1 cellular context compared by ENCODE assay signal in genomic region chr3:192897005-192897404, GRCh38.
TF ChIP-seq lines count a peak whose summit lies in the region.

No MANE protein-coding gene starts in this region.

TF ChIP-seq in HepG2, 621 proteins besides CTCF, POLR2A, EP300 and RAD21 (continues in another document):
- peak; percentile 37; the same call in 1 of the 2 replicates for TF ChIP-seq SALL1 (CRISPR knock-in tag; IDR thresholded peaks at IDR 0.05)
- no peak for TF ChIP-seq JUND (CRISPR knock-in tag; IDR thresholded peaks at IDR 0.05)
- peak; percentile 77; the same call in 1 of the 2 replicates for TF ChIP-seq SOX5 (CRISPR knock-in tag; IDR thresholded peaks at IDR 0.05; ENCODE audit: borderline replicate concordance)
- TF ChIP-seq ZNF331 (CRISPR knock-in tag; IDR thresholded peaks at IDR 0.05), result 0 out of 2 replicates have a peak, but pooled peaks have one; percentile 30
- peak; percentile 48 for TF ChIP-seq THAP11 (CRISPR knock-in tag; IDR thresholded peaks at IDR 0.05)
- no peak; the same call in 1 of the 2 replicates for TF ChIP-seq CREM (IDR thresholded peaks at IDR 0.05)
- TF ChIP-seq CREM (CRISPR knock-in tag; IDR thresholded peaks at IDR 0.05), result no peak
- no peak for TF ChIP-seq ATAD3A (CRISPR knock-in tag; IDR thresholded peaks at IDR 0.05)
- 0 out of 2 replicates have a peak, but pooled peaks have one; percentile 22 for TF ChIP-seq SOX13 (IDR thresholded peaks at IDR 0.05)
- peak in 1 of 2 experiments; percentile 91; a peak in 2 of 4 replicates for TF ChIP-seq SOX13 (CRISPR knock-in tag; conservative IDR thresholded peaks at IDR 0.05 in 1 of 2, IDR thresholded peaks at IDR 0.05 in 1 of 2)
- TF ChIP-seq FOXJ3 (CRISPR knock-in tag; IDR thresholded peaks at IDR 0.05; ENCODE audit: borderline replicate concordance), result peak; percentile 45; the same call in 1 of the 2 replicates
- no peak for TF ChIP-seq ZBTB7B (CRISPR knock-in tag; IDR thresholded peaks at IDR 0.05)
- TF ChIP-seq EHMT2 (IDR thresholded peaks at IDR 0.05; ENCODE audit: borderline replicate concordance, low read depth, low read length), result peak; percentile 69; the same call in 1 of the 2 replicates
- TF ChIP-seq, protein P1, sequence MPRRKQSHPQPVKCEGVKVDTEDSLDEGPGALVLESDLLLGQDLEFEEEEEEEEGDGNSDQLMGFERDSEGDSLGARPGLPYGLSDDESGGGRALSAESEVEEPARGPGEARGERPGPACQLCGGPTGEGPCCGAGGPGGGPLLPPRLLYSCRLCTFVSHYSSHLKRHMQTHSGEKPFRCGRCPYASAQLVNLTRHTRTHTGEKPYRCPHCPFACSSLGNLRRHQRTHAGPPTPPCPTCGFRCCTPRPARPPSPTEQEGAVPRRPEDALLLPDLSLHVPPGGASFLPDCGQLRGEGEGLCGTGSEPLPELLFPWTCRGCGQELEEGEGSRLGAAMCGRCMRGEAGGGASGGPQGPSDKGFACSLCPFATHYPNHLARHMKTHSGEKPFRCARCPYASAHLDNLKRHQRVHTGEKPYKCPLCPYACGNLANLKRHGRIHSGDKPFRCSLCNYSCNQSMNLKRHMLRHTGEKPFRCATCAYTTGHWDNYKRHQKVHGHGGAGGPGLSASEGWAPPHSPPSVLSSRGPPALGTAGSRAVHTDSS (CRISPR knock-in tag; conservative IDR thresholded peaks at IDR 0.05), result no peak
- no peak for TF ChIP-seq ZXDC (CRISPR knock-in tag; IDR thresholded peaks at IDR 0.05)
- TF ChIP-seq TFDP1 (CRISPR knock-in tag; IDR thresholded peaks at IDR 0.05; ENCODE audit: borderline replicate concordance), result no peak
- TF ChIP-seq RARG (CRISPR knock-in tag; IDR thresholded peaks at IDR 0.05; ENCODE audit: low read depth), result no peak
- TF ChIP-seq, protein P2, sequence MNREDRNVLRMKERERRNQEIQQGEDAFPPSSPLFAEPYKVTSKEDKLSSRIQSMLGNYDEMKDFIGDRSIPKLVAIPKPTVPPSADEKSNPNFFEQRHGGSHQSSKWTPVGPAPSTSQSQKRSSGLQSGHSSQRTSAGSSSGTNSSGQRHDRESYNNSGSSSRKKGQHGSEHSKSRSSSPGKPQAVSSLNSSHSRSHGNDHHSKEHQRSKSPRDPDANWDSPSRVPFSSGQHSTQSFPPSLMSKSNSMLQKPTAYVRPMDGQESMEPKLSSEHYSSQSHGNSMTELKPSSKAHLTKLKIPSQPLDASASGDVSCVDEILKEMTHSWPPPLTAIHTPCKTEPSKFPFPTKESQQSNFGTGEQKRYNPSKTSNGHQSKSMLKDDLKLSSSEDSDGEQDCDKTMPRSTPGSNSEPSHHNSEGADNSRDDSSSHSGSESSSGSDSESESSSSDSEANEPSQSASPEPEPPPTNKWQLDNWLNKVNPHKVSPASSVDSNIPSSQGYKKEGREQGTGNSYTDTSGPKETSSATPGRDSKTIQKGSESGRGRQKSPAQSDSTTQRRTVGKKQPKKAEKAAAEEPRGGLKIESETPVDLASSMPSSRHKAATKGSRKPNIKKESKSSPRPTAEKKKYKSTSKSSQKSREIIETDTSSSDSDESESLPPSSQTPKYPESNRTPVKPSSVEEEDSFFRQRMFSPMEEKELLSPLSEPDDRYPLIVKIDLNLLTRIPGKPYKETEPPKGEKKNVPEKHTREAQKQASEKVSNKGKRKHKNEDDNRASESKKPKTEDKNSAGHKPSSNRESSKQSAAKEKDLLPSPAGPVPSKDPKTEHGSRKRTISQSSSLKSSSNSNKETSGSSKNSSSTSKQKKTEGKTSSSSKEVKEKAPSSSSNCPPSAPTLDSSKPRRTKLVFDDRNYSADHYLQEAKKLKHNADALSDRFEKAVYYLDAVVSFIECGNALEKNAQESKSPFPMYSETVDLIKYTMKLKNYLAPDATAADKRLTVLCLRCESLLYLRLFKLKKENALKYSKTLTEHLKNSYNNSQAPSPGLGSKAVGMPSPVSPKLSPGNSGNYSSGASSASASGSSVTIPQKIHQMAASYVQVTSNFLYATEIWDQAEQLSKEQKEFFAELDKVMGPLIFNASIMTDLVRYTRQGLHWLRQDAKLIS (CRISPR knock-in tag; IDR thresholded peaks at IDR 0.05), result no peak
- TF ChIP-seq TEAD2 (CRISPR knock-in tag; IDR thresholded peaks at IDR 0.05), result no peak
- TF ChIP-seq ZNF382 (CRISPR knock-in tag; IDR thresholded peaks at IDR 0.05; ENCODE audit: borderline replicate concordance), result no peak
- no peak for TF ChIP-seq ZNF713 (CRISPR knock-in tag; IDR thresholded peaks at IDR 0.05)
- no peak for TF ChIP-seq ZNF572 (CRISPR knock-in tag; IDR thresholded peaks at IDR 0.05)
- TF ChIP-seq, protein P3, sequence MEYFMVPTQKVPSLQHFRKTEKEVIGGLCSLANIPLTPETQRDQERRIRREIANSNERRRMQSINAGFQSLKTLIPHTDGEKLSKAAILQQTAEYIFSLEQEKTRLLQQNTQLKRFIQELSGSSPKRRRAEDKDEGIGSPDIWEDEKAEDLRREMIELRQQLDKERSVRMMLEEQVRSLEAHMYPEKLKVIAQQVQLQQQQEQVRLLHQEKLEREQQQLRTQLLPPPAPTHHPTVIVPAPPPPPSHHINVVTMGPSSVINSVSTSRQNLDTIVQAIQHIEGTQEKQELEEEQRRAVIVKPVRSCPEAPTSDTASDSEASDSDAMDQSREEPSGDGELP (IDR thresholded peaks at IDR 0.05; ENCODE audit: borderline replicate concordance, low read depth), result no peak
- peak; percentile 63 for TF ChIP-seq NR2F2 (IDR thresholded peaks at IDR 0.05; ENCODE audit: borderline replicate concordance, low read depth)
- TF ChIP-seq, protein P4, sequence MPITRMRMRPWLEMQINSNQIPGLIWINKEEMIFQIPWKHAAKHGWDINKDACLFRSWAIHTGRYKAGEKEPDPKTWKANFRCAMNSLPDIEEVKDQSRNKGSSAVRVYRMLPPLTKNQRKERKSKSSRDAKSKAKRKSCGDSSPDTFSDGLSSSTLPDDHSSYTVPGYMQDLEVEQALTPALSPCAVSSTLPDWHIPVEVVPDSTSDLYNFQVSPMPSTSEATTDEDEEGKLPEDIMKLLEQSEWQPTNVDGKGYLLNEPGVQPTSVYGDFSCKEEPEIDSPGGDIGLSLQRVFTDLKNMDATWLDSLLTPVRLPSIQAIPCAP (CRISPR knock-in tag; IDR thresholded peaks at IDR 0.05; ENCODE audit: low read depth), result no peak
- no peak for TF ChIP-seq NFE2L1 (CRISPR knock-in tag; IDR thresholded peaks at IDR 0.05; ENCODE audit: borderline replicate concordance)
- TF ChIP-seq POLR2G (IDR thresholded peaks at IDR 0.05; ENCODE audit: low read depth, low read length), result no peak
- TF ChIP-seq STAG1 (CRISPR knock-in tag; IDR thresholded peaks at IDR 0.05), result no peak
- no peak for TF ChIP-seq NCOA1 (CRISPR knock-in tag; IDR thresholded peaks at IDR 0.05)
- TF ChIP-seq ZC3H4 (CRISPR knock-in tag; IDR thresholded peaks at IDR 0.05; ENCODE audit: borderline replicate concordance), result no peak
- TF ChIP-seq HMG20A (CRISPR knock-in tag; IDR thresholded peaks at IDR 0.05; ENCODE audit: borderline replicate concordance), result peak; percentile 75; the same call in 1 of the 2 replicates
- no peak for TF ChIP-seq SNRNP70 (IDR thresholded peaks at IDR 0.05; ENCODE audit: low read depth, low read length)
- TF ChIP-seq ZNF441 (CRISPR knock-in tag; IDR thresholded peaks at IDR 0.05; ENCODE audit: borderline replicate concordance), result no peak
- TF ChIP-seq RBAK (CRISPR knock-in tag; IDR thresholded peaks at IDR 0.05), result no peak
- TF ChIP-seq KAT2B (IDR thresholded peaks at IDR 0.05; ENCODE audit: borderline replicate concordance, low read depth, low read length), result no peak
- TF ChIP-seq ZNF546 (CRISPR knock-in tag; conservative IDR thresholded peaks at IDR 0.05), result no peak
- no peak for TF ChIP-seq U2AF2 (IDR thresholded peaks at IDR 0.05; ENCODE audit: low read depth, low read length)
- peak; percentile 59; the same call in 1 of the 2 replicates for TF ChIP-seq FOXP4 (CRISPR knock-in tag; IDR thresholded peaks at IDR 0.05)
- 0 out of 2 replicates have a peak, but pooled peaks have one; percentile 39 for TF ChIP-seq ZNF646 (CRISPR knock-in tag; IDR thresholded peaks at IDR 0.05)
- TF ChIP-seq PLRG1 (conservative IDR thresholded peaks at IDR 0.05), result no peak
